In the genomic region with DNA sequence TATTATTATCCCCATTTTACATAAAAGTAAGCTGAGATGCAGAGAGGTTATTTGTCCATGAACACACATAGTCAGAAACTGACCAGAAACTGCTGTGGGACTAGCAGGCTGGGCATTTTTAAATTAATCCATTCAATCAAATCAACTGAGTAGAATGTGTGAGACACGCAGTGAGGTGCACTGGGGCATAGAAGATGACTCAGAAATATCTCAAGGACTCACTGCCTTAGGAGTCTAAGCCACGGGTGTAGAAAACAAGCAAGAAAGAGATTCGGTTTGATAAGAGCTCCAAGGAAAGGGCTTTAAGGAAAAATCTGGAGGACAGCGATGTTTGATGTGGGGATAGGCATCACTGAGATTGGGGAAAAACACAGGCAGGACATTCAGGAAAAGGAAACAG, we compare ENCODE assay signal across 25 cellular contexts.
"Had no signal": no experiment of that assay in that cellular context is flagged by ENCODE, and none has a peak within 500 bp of the region (broad histone marks: within the 10 kb centered on the region; RNA-seq: fewer than 3 reads in every experiment).

No MANE protein-coding gene starts in this region.

- H2AFZ ChIP-seq: hepatocyte had no signal

- H3K27me3 ChIP-seq: dorsolateral prefrontal cortex, gastrocnemius medialis, heart left ventricle, hepatocyte, neutrophil, pancreas, right lobe of liver, suprapubic skin, upper lobe of right lung, uterus had no signal

- H3K9me3 ChIP-seq: gastrocnemius medialis, neutrophil, pancreas, right lobe of liver, upper lobe of right lung, uterus had no signal

- DNase-seq: dorsolateral prefrontal cortex; effector CD4-positive, alpha-beta T cell; foreskin fibroblast; gastrocnemius medialis; heart left ventricle; kidney glomerular epithelial cell; left ventricle myocardium superior; mesenchymal stem cell; mucosa of descending colon; naive B cell; pancreas; right lobe of liver; small intestine; stimulated activated CD4-positive, alpha-beta T cell treated with anti-CD3 and anti-CD28 coated beads, Interleukin-1b, Interleukin-23, amount 100 ng/mL, for 48 hours; stimulated activated CD4-positive, alpha-beta T cell treated with anti-CD3 and anti-CD28 coated beads, Interleukin-4, amount 100 ng/mL, for 1 hour; stimulated activated CD8-positive, alpha-beta memory T cell treated with anti-CD3 and anti-CD28 coated beads, Interleukin-4, amount 100 ng/mL, for 48 hours; stimulated activated naive CD4-positive, alpha-beta T cell; stimulated activated naive CD8-positive, alpha-beta T cell treated with anti-CD3 and anti-CD28 coated beads, Interleukin-15, amount 100 ng/mL, for 72 hours; transverse colon; upper lobe of right lung; uterus had no signal

- H3K79me2 ChIP-seq: hepatocyte had no signal

- H3K36me3 ChIP-seq: gastrocnemius medialis, neutrophil, pancreas, right lobe of liver, suprapubic skin, transverse colon, upper lobe of right lung, uterus had no signal

- H3K4me2 ChIP-seq: hepatocyte had no signal

- H3K4me3 ChIP-seq: dorsolateral prefrontal cortex, gastrocnemius medialis, heart left ventricle, hepatocyte, lung, mucosa of descending colon, pancreas, right lobe of liver, suprapubic skin, transverse colon, upper lobe of right lung, uterus had no signal

- H3K4me1 ChIP-seq: gastrocnemius medialis, heart left ventricle, pancreas, right lobe of liver, suprapubic skin, transverse colon, upper lobe of right lung, uterus had no signal

- H3K27ac ChIP-seq: dorsolateral prefrontal cortex, gastrocnemius medialis, heart left ventricle, hepatocyte, neutrophil, pancreas, right lobe of liver, suprapubic skin, transverse colon, upper lobe of right lung, uterus had no signal
